ENCODE assay signal across 8 cellular contexts in genomic region chr1:247209306-247209900, GRCh38. TPM values are rescaled to one million over a fixed set of nuclear protein-coding genes. Genes with fewer than 3 reads are reported as not detected.
DNase-seq lines count a peak whose midpoint lies in the region; ATAC-seq and TF ChIP-seq lines count a peak whose summit lies in the region.

No MANE protein-coding gene starts in this region.

- H3K27ac ChIP-seq in A673 (ENCODE audit: low read depth, low read length, poor library complexity, severe bottlenecking) = no peak overlapping the region
- no peak overlapping the region for H3K27ac ChIP-seq in mesodermal cell (ENCODE audit: low read depth, low read length, severe bottlenecking)

- H3K4me1 ChIP-seq in A673 (ENCODE audit: insufficient read depth, low read length, poor library complexity, severe bottlenecking) = no peaks in the 10 kb centered on the region
- peaks cover 9% of the 10 kb centered on the region for H3K4me1 ChIP-seq in mesodermal cell (ENCODE audit: control insufficient read depth, insufficient read depth, low read length, poor library complexity, severe bottlenecking)

- intact Hi-C loops in A673 (cut with micrococcal nuclease; ENCODE audit: unreplicated experiment) = no loop called here

- peak overlapping the region; percentile 82 for H3K27ac Mint-ChIP-seq in HFFc6

- CTCF ChIA-PET in A673 (lab: Charles Lee) = no interaction called here

- no peak for ATAC-seq in GM21528 (IDR thresholded peaks at IDR 0.05; ENCODE audit: low FRiP score, unreplicated experiment)
- ATAC-seq in GM21786 (IDR thresholded peaks at IDR 0.05; ENCODE audit: unreplicated experiment) = no peak

- H3K4me1 Mint-ChIP-seq in HFFc6 (ENCODE audit: low read depth) = peaks cover 23% of the 10 kb centered on the region

- peaks cover 22% of the 10 kb centered on the region for H3K9me3 Mint-ChIP-seq in HFFc6

- TSS peak; percentile 52 for BruUV-seq in A673 (replicated peaks; lab: Mats Ljungman, UMichigan)

- no peaks in the 10 kb centered on the region for H3K36me3 ChIP-seq in A673 (ENCODE audit: insufficient read depth, low read length, poor library complexity, severe bottlenecking)
- H3K36me3 ChIP-seq in mesodermal cell (ENCODE audit: control insufficient read depth, insufficient read depth, low read length) = peaks cover 38% of the 10 kb centered on the region

- H3K36me3 Mint-ChIP-seq in HFFc6 (ENCODE audit: low read depth) = peaks cover 44% of the 10 kb centered on the region

- H3K27me3 ChIP-seq in A673 (replicated peaks; ENCODE audit: insufficient read depth, low read depth, low read length, poor library complexity) = peaks cover 4% of the 10 kb centered on the region

- no peaks in the 10 kb centered on the region for H3K9me3 ChIP-seq in A673 (ENCODE audit: low read depth, low read length, poor library complexity, severe bottlenecking)
- no peaks in the 10 kb centered on the region for H3K9me3 ChIP-seq in mesodermal cell (ENCODE audit: control insufficient read depth, low read length)

- peak overlapping the region; percentile 94 for H3K4me3 Mint-ChIP-seq in HFFc6

- H3K4me3 ChIP-seq in A673 (ENCODE audit: low read depth, low read length, poor library complexity, severe bottlenecking) (peak overlapping the region; percentile 91), astrocyte of the spinal cord (ENCODE audit: low read depth, low read length) (peak overlapping the region; percentile 88), mesodermal cell (ENCODE audit: extremely low read depth, insufficient read depth, low read length, poor library complexity, severe bottlenecking) (peak overlapping the region; percentile 74)

- POLR2A ChIA-PET in A673 (lab: Charles Lee; ENCODE audit: low non-redundant PET) = no interaction called here

- DNase-seq in A673 (ENCODE audit: low spot score) (no peak), HFFc6 (peak; percentile 9), astrocyte of the spinal cord (ENCODE audit: low read depth, low spot score) (no peak), SHP77 treated with DMSO at 0.1 percent for 48 hours (lab: John Stamatoyannopoulos, UW) (no peak), MV-4-11 (lab: John Stamatoyannopoulos, UW) (no peak)

- TF ChIP-seq CTCF in A673 (conservative IDR thresholded peaks at IDR 0.05; ENCODE audit: low read depth, low read length) (no peak), HFFc6 (IDR thresholded peaks at IDR 0.05) (no peak), astrocyte of the spinal cord (IDR thresholded peaks at IDR 0.05; ENCODE audit: low read depth, low read length) (no peak)

- H3K27me3 Mint-ChIP-seq in HFFc6 (ENCODE audit: insufficient read depth) = no peaks in the 10 kb centered on the region

- in situ Hi-C loops in astrocyte of the spinal cord (cut with HindIII; ENCODE audit: low sequenced_read_pairs) = no loop called here

- WGBS in mesodermal cell (ENCODE audit: insufficient coverage in 2 of 2), 2 experiments = no CpG with 5 or more reads among the region's 3 CpGs

RNA-seq across cellular contexts. Expression of gene ZNF124, which starts 37.6 kb away (rescaled TPM):
- total RNA-seq in A673 (2021) = 34.7 TPM in 2 replicates
- 10 to 100 TPM; 10.3 to 17.2 (median 14.0) TPM for total RNA-seq in HFFc6 (2021; fragmentation: NEBNext Ultra II Directional; extraction: Animal tissue kit (Norgen Biotek cat#: 25700))
- polyA plus RNA-seq in mesodermal cell (2013, experiment 1 of 2) = 29.6 TPM
- 40.0 TPM for polyA plus RNA-seq in mesodermal cell (2013, experiment 2 of 2)

RNA-seq across cellular contexts. Expression of gene VN1R5, which starts 46.5 kb away (rescaled TPM):
- not detected in 2 replicates for total RNA-seq in A673 (2021)
- total RNA-seq in HFFc6 (2021; fragmentation: NEBNext Ultra II Directional; extraction: Animal tissue kit (Norgen Biotek cat#: 25700)) = not detected
- not detected for polyA plus RNA-seq in mesodermal cell (2013, experiment 1 of 2)
- polyA plus RNA-seq in mesodermal cell (2013, experiment 2 of 2) = not detected
